Comparison of ENCODE assay signal across 1 cellular context in the genomic region with DNA sequence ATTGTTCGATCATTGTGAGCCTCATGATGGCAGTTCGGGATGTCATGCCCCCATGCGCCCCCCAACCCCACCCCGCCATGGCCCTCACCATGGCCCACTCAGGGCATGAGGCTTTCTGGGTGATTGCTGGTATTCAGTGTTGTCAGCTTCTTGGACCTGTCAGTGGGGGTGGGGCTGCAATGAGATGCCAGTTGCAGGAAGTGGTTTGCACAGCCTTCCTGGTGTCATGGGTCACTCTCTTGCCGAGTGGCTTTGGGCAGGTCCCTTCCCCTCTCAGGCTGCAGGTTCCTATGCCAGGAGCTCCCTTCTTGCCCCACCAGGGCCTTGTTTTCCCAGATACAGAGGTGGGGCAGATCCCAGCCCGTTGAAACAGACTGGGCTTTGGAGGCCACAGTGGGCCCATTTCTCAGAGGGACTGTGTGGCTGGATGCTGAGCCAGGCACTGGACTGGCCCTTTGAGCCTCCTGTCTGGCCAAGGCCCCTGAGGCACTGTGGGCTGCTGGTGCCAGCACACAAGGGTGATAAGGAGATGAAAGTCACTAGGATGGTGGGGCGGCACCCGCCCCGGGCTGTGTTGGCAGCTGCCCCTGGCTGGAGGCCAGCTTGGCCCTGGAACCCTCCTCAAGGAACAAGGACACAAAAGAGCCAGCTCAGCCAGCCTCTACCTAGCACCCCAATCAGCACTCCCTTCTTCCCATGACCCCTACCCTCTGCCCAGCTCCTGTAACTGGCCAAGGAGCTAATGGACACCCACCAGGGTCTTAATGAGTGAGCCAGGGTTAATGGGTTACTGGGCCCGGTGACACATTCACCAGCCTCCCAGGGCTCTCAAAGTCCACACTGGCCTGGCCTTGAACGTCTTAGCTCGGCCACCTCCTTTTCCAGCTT.
TF ChIP-seq lines count a peak whose summit lies in the region.

No MANE protein-coding gene starts in this region.

TF ChIP-seq in HepG2, 621 proteins besides CTCF, POLR2A, EP300 and RAD21 (continues in another document):
- TF ChIP-seq CHD4 (IDR thresholded peaks at IDR 0.05; ENCODE audit: borderline replicate concordance, low read length) (peak; percentile 25; the same call in 1 of the 2 replicates), TGIF2 (CRISPR knock-in tag; IDR thresholded peaks at IDR 0.05) (0 out of 2 replicates have a peak, but pooled peaks have one; percentile 35), ZBTB7B (CRISPR knock-in tag; IDR thresholded peaks at IDR 0.05) (peak; percentile 45; the same call in 1 of the 2 replicates), SIN3A (IDR thresholded peaks at IDR 0.05; ENCODE audit: borderline replicate concordance, low read depth, low read length) (peak; percentile 76; the same call in 1 of the 2 replicates), MYNN (CRISPR knock-in tag; IDR thresholded peaks at IDR 0.05; ENCODE audit: low read depth) (no peak), MIXL1 (CRISPR knock-in tag; IDR thresholded peaks at IDR 0.05) (peak; percentile 62; the same call in 1 of the 2 replicates), ELF3 (CRISPR knock-in tag; IDR thresholded peaks at IDR 0.05) (peak; percentile 72), HOXA3 (CRISPR knock-in tag; IDR thresholded peaks at IDR 0.05) (peak; percentile 63; the same call in 1 of the 2 replicates), BCL6 (CRISPR knock-in tag; IDR thresholded peaks at IDR 0.05) (peak; percentile 66), DMAP1 (CRISPR knock-in tag; IDR thresholded peaks at IDR 0.05) (peak; percentile 51; the same call in 1 of the 2 replicates), FIP1L1 (IDR thresholded peaks at IDR 0.05; ENCODE audit: borderline replicate concordance, insufficient read depth, low read depth, low read length) (no peak), KAT8 (CRISPR knock-in tag; IDR thresholded peaks at IDR 0.05) (peak; percentile 59; the same call in 1 of the 2 replicates), TCF7L2 (IDR thresholded peaks at IDR 0.05; ENCODE audit: low read depth, low read length) (no peak), MEIS1 (CRISPR knock-in tag; IDR thresholded peaks at IDR 0.05; ENCODE audit: borderline replicate concordance) (no peak), ZNF44 (CRISPR knock-in tag; IDR thresholded peaks at IDR 0.05) (no peak), CEBPB (IDR thresholded peaks at IDR 0.05; ENCODE audit: borderline replicate concordance, low read depth, low read length) (no peak), ZNF777 (CRISPR knock-in tag; IDR thresholded peaks at IDR 0.05) (no peak), ZNF709 (CRISPR knock-in tag; IDR thresholded peaks at IDR 0.05) (0 out of 2 replicates have a peak, but pooled peaks have one; percentile 67), KDM1A (CRISPR knock-in tag; IDR thresholded peaks at IDR 0.05) (peak; percentile 57; the same call in 1 of the 2 replicates), HNRNPL (IDR thresholded peaks at IDR 0.05; ENCODE audit: low read depth, low read length) (peak; percentile 99), KDM2A (CRISPR knock-in tag; IDR thresholded peaks at IDR 0.05; ENCODE audit: borderline replicate concordance, low read depth) (peak; percentile 28; the same call in 1 of the 2 replicates), SALL1 (CRISPR knock-in tag; IDR thresholded peaks at IDR 0.05) (peak; percentile 71; the same call in 1 of the 2 replicates), SRSF1 (optimal IDR thresholded peaks at IDR 0.05; ENCODE audit: low read depth, low read length) (no peak), SOX13 (IDR thresholded peaks at IDR 0.05) (no peak), SOX13 (CRISPR knock-in tag; conservative IDR thresholded peaks at IDR 0.05 in 1 of 2, IDR thresholded peaks at IDR 0.05 in 1 of 2) (0 out of 4 replicates have a peak, but pooled peaks of 1 of the 2 experiments have one; percentile 22), ZNF296 (CRISPR knock-in tag; conservative IDR thresholded peaks at IDR 0.05) (peak; percentile 67; the same call in 1 of the 2 replicates), ZFX (CRISPR knock-in tag; IDR thresholded peaks at IDR 0.05; ENCODE audit: low read depth) (peak; percentile 86), SKI (IDR thresholded peaks at IDR 0.05; ENCODE audit: partially characterized antibody) (no peak), MTA1 (CRISPR knock-in tag; IDR thresholded peaks at IDR 0.05; ENCODE audit: borderline replicate concordance) (peak; percentile 91; the same call in 1 of the 2 replicates), POGZ (CRISPR knock-in tag; IDR thresholded peaks at IDR 0.05) (0 out of 2 replicates have a peak, but pooled peaks have one; percentile 29), ZNF768 (CRISPR knock-in tag; IDR thresholded peaks at IDR 0.05) (peak; percentile 73)
- TF ChIP-seq, protein P1, sequence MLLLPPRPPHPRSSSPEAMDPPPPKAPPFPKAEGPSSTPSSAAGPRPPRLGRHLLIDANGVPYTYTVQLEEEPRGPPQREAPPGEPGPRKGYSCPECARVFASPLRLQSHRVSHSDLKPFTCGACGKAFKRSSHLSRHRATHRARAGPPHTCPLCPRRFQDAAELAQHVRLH (CRISPR knock-in tag; IDR thresholded peaks at IDR 0.05; ENCODE audit: borderline replicate concordance, low read depth), result peak; percentile 48; the same call in 1 of the 2 replicates
- TF ChIP-seq, protein P2, sequence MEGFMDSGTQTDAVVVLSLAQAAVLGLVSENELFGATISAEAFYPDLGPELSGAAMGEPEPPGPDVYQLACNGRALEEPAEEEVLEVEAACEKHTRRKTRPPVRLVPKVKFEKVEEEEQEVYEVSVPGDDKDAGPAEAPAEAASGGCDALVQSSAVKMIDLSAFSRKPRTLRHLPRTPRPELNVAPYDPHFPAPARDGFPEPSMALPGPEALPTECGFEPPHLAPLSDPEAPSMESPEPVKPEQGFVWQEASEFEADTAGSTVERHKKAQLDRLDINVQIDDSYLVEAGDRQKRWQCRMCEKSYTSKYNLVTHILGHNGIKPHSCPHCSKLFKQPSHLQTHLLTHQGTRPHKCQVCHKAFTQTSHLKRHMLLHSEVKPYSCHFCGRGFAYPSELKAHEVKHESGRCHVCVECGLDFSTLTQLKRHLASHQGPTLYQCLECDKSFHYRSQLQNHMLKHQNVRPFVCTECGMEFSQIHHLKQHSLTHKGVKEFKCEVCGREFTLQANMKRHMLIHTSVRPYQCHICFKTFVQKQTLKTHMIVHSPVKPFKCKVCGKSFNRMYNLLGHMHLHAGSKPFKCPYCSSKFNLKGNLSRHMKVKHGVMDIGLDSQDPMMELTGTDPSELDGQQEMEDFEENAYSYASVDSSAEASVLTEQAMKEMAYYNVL (CRISPR knock-in tag; IDR thresholded peaks at IDR 0.05; ENCODE audit: borderline replicate concordance), result no peak
- TF ChIP-seq, protein P3, sequence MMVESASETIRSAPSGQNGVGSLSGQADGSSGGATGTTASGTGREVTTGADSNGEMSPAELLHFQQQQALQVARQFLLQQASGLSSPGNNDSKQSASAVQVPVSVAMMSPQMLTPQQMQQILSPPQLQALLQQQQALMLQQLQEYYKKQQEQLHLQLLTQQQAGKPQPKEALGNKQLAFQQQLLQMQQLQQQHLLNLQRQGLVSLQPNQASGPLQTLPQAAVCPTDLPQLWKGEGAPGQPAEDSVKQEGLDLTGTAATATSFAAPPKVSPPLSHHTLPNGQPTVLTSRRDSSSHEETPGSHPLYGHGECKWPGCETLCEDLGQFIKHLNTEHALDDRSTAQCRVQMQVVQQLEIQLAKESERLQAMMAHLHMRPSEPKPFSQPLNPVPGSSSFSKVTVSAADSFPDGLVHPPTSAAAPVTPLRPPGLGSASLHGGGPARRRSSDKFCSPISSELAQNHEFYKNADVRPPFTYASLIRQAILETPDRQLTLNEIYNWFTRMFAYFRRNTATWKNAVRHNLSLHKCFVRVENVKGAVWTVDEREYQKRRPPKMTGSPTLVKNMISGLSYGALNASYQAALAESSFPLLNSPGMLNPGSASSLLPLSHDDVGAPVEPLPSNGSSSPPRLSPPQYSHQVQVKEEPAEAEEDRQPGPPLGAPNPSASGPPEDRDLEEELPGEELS (CRISPR knock-in tag; IDR thresholded peaks at IDR 0.05), result peak; percentile 58; the same call in 1 of the 2 replicates
- TF ChIP-seq, protein P4, sequence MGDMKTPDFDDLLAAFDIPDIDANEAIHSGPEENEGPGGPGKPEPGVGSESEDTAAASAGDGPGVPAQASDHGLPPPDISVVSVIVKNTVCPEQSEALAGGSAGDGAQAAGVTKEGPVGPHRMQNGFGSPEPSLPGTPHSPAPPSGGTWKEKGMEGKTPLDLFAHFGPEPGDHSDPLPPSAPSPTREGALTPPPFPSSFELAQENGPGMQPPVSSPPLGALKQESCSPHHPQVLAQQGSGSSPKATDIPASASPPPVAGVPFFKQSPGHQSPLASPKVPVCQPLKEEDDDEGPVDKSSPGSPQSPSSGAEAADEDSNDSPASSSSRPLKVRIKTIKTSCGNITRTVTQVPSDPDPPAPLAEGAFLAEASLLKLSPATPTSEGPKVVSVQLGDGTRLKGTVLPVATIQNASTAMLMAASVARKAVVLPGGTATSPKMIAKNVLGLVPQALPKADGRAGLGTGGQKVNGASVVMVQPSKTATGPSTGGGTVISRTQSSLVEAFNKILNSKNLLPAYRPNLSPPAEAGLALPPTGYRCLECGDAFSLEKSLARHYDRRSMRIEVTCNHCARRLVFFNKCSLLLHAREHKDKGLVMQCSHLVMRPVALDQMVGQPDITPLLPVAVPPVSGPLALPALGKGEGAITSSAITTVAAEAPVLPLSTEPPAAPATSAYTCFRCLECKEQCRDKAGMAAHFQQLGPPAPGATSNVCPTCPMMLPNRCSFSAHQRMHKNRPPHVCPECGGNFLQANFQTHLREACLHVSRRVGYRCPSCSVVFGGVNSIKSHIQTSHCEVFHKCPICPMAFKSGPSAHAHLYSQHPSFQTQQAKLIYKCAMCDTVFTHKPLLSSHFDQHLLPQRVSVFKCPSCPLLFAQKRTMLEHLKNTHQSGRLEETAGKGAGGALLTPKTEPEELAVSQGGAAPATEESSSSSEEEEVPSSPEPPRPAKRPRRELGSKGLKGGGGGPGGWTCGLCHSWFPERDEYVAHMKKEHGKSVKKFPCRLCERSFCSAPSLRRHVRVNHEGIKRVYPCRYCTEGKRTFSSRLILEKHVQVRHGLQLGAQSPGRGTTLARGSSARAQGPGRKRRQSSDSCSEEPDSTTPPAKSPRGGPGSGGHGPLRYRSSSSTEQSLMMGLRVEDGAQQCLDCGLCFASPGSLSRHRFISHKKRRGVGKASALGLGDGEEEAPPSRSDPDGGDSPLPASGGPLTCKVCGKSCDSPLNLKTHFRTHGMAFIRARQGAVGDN (CRISPR knock-in tag; IDR thresholded peaks at IDR 0.05), result peak; percentile 89
- TF ChIP-seq, protein P5, sequence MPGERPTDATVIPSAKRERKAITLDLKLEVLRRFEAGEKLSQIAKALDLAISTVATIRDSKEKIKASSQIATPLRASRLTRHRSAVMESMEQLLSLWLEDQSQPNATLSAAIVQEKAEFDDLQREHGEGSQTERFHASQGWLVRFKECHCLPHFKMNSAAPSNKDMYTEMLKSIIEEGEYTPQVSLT (CRISPR knock-in tag; IDR thresholded peaks at IDR 0.05; ENCODE audit: borderline replicate concordance, low read depth), result no peak
- TF ChIP-seq, protein P6, sequence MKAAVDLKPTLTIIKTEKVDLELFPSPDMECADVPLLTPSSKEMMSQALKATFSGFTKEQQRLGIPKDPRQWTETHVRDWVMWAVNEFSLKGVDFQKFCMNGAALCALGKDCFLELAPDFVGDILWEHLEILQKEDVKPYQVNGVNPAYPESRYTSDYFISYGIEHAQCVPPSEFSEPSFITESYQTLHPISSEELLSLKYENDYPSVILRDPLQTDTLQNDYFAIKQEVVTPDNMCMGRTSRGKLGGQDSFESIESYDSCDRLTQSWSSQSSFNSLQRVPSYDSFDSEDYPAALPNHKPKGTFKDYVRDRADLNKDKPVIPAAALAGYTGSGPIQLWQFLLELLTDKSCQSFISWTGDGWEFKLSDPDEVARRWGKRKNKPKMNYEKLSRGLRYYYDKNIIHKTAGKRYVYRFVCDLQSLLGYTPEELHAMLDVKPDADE (CRISPR knock-in tag; IDR thresholded peaks at IDR 0.05), result no peak
- TF ChIP-seq, protein P7, sequence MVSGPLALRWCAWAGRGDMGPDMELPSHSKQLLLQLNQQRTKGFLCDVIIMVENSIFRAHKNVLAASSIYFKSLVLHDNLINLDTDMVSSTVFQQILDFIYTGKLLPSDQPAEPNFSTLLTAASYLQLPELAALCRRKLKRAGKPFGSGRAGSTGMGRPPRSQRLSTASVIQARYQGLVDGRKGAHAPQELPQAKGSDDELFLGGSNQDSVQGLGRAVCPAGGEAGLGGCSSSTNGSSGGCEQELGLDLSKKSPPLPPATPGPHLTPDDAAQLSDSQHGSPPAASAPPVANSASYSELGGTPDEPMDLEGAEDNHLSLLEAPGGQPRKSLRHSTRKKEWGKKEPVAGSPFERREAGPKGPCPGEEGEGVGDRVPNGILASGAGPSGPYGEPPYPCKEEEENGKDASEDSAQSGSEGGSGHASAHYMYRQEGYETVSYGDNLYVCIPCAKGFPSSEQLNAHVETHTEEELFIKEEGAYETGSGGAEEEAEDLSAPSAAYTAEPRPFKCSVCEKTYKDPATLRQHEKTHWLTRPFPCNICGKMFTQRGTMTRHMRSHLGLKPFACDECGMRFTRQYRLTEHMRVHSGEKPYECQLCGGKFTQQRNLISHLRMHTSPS (CRISPR knock-in tag; IDR thresholded peaks at IDR 0.05; ENCODE audit: low read depth), result peak; percentile 96
- TF ChIP-seq, protein P8, sequence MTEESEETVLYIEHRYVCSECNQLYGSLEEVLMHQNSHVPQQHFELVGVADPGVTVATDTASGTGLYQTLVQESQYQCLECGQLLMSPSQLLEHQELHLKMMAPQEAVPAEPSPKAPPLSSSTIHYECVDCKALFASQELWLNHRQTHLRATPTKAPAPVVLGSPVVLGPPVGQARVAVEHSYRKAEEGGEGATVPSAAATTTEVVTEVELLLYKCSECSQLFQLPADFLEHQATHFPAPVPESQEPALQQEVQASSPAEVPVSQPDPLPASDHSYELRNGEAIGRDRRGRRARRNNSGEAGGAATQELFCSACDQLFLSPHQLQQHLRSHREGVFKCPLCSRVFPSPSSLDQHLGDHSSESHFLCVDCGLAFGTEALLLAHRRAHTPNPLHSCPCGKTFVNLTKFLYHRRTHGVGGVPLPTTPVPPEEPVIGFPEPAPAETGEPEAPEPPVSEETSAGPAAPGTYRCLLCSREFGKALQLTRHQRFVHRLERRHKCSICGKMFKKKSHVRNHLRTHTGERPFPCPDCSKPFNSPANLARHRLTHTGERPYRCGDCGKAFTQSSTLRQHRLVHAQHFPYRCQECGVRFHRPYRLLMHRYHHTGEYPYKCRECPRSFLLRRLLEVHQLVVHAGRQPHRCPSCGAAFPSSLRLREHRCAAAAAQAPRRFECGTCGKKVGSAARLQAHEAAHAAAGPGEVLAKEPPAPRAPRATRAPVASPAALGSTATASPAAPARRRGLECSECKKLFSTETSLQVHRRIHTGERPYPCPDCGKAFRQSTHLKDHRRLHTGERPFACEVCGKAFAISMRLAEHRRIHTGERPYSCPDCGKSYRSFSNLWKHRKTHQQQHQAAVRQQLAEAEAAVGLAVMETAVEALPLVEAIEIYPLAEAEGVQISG (CRISPR knock-in tag; IDR thresholded peaks at IDR 0.05), result peak; percentile 31; the same call in 1 of the 2 replicates
- TF ChIP-seq, protein P9, sequence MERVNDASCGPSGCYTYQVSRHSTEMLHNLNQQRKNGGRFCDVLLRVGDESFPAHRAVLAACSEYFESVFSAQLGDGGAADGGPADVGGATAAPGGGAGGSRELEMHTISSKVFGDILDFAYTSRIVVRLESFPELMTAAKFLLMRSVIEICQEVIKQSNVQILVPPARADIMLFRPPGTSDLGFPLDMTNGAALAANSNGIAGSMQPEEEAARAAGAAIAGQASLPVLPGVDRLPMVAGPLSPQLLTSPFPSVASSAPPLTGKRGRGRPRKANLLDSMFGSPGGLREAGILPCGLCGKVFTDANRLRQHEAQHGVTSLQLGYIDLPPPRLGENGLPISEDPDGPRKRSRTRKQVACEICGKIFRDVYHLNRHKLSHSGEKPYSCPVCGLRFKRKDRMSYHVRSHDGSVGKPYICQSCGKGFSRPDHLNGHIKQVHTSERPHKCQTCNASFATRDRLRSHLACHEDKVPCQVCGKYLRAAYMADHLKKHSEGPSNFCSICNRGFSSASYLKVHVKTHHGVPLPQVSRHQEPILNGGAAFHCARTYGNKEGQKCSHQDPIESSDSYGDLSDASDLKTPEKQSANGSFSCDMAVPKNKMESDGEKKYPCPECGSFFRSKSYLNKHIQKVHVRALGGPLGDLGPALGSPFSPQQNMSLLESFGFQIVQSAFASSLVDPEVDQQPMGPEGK (CRISPR knock-in tag; IDR thresholded peaks at IDR 0.05), result 0 out of 2 replicates have a peak, but pooled peaks have one; percentile 9
